In the genomic region with DNA sequence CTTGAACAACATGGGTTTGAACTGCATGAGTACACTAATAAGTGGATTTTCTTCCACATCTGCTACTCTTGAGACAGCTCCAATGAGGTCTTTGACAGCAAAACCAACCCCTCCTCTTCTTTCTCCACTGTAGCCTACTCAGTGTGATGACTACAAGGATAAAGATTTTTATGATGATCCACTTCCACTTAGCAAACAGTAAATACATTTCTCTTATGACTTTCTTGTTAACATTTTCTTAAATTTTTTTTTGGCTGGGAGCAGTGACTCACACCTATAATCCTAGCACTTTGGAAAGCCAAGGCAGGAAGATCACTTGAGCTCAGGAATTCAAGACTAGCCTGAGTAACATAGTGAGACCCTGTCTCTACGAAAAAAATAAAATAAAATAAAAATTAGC, we compare ENCODE assay signal across 16 cellular contexts. TPM values are rescaled to one million over a fixed set of nuclear protein-coding genes. Genes with fewer than 3 reads are reported as not detected.
DNase-seq lines count a peak whose midpoint lies in the region; ATAC-seq and TF ChIP-seq lines count a peak whose summit lies in the region.
"Had no signal": no experiment of that assay in that cellular context is flagged by ENCODE, and none has a peak within 500 bp of the region (broad histone marks: within the 10 kb centered on the region; RNA-seq: fewer than 3 reads in every experiment).

No MANE protein-coding gene starts in this region.

- H3K27me3 Mint-ChIP-seq in endodermal cell (ENCODE audit: insufficient read depth): peaks cover under 1% of the 10 kb centered on the region
- H3K27me3 Mint-ChIP-seq: stimulated activated naive CD8-positive, alpha-beta T cell treated with anti-CD3 and anti-CD28 coated beads, Interleukin-15, Interleukin-2, amounts not matched to agents 100 ng/mL and 50 ng/mL, for 24 hours had no signal

- no peak overlapping the region for H3K27ac Mint-ChIP-seq in endodermal cell
- H3K27ac Mint-ChIP-seq: activated T-cell treated with anti-CD3 and anti-CD28 coated beads, Interleukin-2, amount 50 U/mL, for 24 hours; stimulated activated naive CD8-positive, alpha-beta T cell treated with anti-CD3 and anti-CD28 coated beads, Interleukin-15, Interleukin-2, amounts not matched to agents 100 ng/mL and 50 ng/mL, for 24 hours had no signal

- H3K27me3 ChIP-seq in endodermal cell (ENCODE audit: control insufficient read depth, insufficient read depth, low read length, poor library complexity, severe bottlenecking): no peaks in the 10 kb centered on the region
- H3K27me3 ChIP-seq: esophagus squamous epithelium, Peyer's patch had no signal

- ATAC-seq in GM18867 (IDR thresholded peaks at IDR 0.05; ENCODE audit: unreplicated experiment) (no peak), GM18498 (IDR thresholded peaks at IDR 0.05; ENCODE audit: unreplicated experiment) (no peak)
- ATAC-seq: sciatic nerve had no signal

- H3K9me3 ChIP-seq in endodermal cell (ENCODE audit: control insufficient read depth, low read length): no peaks in the 10 kb centered on the region
- H3K9me3 ChIP-seq: esophagus squamous epithelium, Peyer's patch had no signal

- H3K4me3 ChIP-seq in epithelial cell of esophagus (ENCODE audit: low read length) (no peak overlapping the region), skeletal muscle cell (ENCODE audit: low read depth, low read length) (no peak overlapping the region), endodermal cell (ENCODE audit: low read length) (no peak overlapping the region)
- H3K4me3 ChIP-seq: esophagus squamous epithelium, Peyer's patch had no signal

- no peak for TF ChIP-seq CTCF in epithelial cell of esophagus (IDR thresholded peaks at IDR 0.05; ENCODE audit: insufficient read depth, low read depth, low read length, missing control alignments)
- no peak for TF ChIP-seq CTCF in endodermal cell (conservative IDR thresholded peaks at IDR 0.05)

- H3K9me3 Mint-ChIP-seq in endodermal cell: no peaks in the 10 kb centered on the region
- H3K9me3 Mint-ChIP-seq: activated T-cell treated with anti-CD3 and anti-CD28 coated beads, Interleukin-2, amount 50 U/mL, for 24 hours; stimulated activated naive CD8-positive, alpha-beta T cell treated with anti-CD3 and anti-CD28 coated beads, Interleukin-15, Interleukin-2, amounts not matched to agents 100 ng/mL and 50 ng/mL, for 24 hours had no signal

- no peak overlapping the region for H3K9ac ChIP-seq in endodermal cell (ENCODE audit: extremely low read depth, low read length, poor library complexity, severe bottlenecking)

- 80 to 95% methylated on average over 1 of the region's 1 CpG for WGBS in endodermal cell (ENCODE audit: insufficient coverage in 1 of 2, insufficient read length in 1 of 2), 2 experiments

- H3K4me1 Mint-ChIP-seq in endodermal cell: no peaks in the 10 kb centered on the region

- no peaks in the 10 kb centered on the region for H3K4me1 ChIP-seq in endodermal cell (ENCODE audit: control insufficient read depth, insufficient read depth, low read length)
- H3K4me1 ChIP-seq: Peyer's patch had no signal

- DNase-seq in EH (ENCODE audit: low read depth): peak; percentile 96
- peak; percentile 69 to 91 for DNase-seq in NCI-H524 (lab: John Stamatoyannopoulos, UW)
- peak; percentile 56 for DNase-seq in epithelial cell of esophagus (ENCODE audit: low read depth)
- DNase-seq in skeletal muscle cell (ENCODE audit: low read depth): peak; percentile 34
- DNase-seq in D341Med (ENCODE audit: low spot score): no peak
- no peak for DNase-seq in endodermal cell
- DNase-seq: activated CD4-positive, alpha-beta T cell treated with anti-CD3 and anti-CD28 coated beads for 48 hours; activated T-cell treated with anti-CD3 and anti-CD28 coated beads, Interleukin-2, amount 50 U/mL, for 24 hours; esophagus squamous epithelium; NCI-H1105 treated with DMSO at 0.1 percent for 48 hours; NCI-H446 treated with DMSO at 0.1 percent for 48 hours; Peyer's patch had no signal

- no peak overlapping the region for H3K27ac ChIP-seq in endodermal cell (ENCODE audit: low read depth, low read length)
- H3K27ac ChIP-seq: esophagus squamous epithelium, Peyer's patch had no signal

- no peaks in the 10 kb centered on the region for H3K36me3 Mint-ChIP-seq in endodermal cell (ENCODE audit: low read depth)

- H3K4me3 Mint-ChIP-seq in endodermal cell: no peak overlapping the region
- H3K4me3 Mint-ChIP-seq: activated T-cell treated with anti-CD3 and anti-CD28 coated beads, Interleukin-2, amount 50 U/mL, for 24 hours; stimulated activated naive CD8-positive, alpha-beta T cell treated with anti-CD3 and anti-CD28 coated beads, Interleukin-15, Interleukin-2, amounts not matched to agents 100 ng/mL and 50 ng/mL, for 24 hours had no signal

- H3K36me3 ChIP-seq in endodermal cell (ENCODE audit: control insufficient read depth, insufficient read depth, low read length): no peaks in the 10 kb centered on the region
- H3K36me3 ChIP-seq: esophagus squamous epithelium, Peyer's patch had no signal

RNA-seq across cellular contexts. Expression of a gene that starts 9.9 kb away (rescaled TPM):
- 1,000 to 10,000 TPM in 1 of 2 donors, 100 to 1,000 TPM in 1; 753 to 1,007 TPM for total RNA-seq in endodermal cell
- polyA plus RNA-seq in endodermal cell (2013, experiment 1 of 2): 784 TPM
- polyA plus RNA-seq in endodermal cell (2013, experiment 2 of 2): 809 TPM

RNA-seq across cellular contexts. Expression of a gene that starts 39.3 kb away (rescaled TPM):
- 10 to 100 TPM; 51.6 to 57.8 TPM for total RNA-seq in endodermal cell
- 89.5 TPM for polyA plus RNA-seq in endodermal cell (2013, experiment 1 of 2)
- 88.8 TPM for polyA plus RNA-seq in endodermal cell (2013, experiment 2 of 2)

Comparison
In these comparisons a context has a peak if more than half of its experiments do, and no peak if none do; other contexts are left out.
1. DNase-seq: peak in EH (single experiment), NCI-H524 (2 of 2), epithelial cell of esophagus (single experiment) and skeletal muscle cell (single experiment); none in D341Med (single experiment) and endodermal cell (single experiment).